In genomic region chr15:24832282-24832681, GRCh38 we compare ENCODE assay signal across 8 cellular contexts.
"Had no signal": no experiment of that assay in that cellular context is flagged by ENCODE, and none has a peak within 500 bp of the region (broad histone marks: within the 10 kb centered on the region; RNA-seq: fewer than 3 reads in every experiment).

No MANE protein-coding gene starts in this region.

- DNase-seq: GDM1, GF-D8 had no signal

- FAIRE-seq: G401.6, GM12878, GM12891, GM12892, GM18507, GM19239 had no signal

- H3K4me3 ChIP-seq: GM12878 had no signal

- ATAC-seq: GM12878 had no signal
